8 cellular contexts compared by ENCODE assay signal in genomic region chr3:155079795-155080546, GRCh38. TPM values are rescaled to one million over a fixed set of nuclear protein-coding genes. Genes with fewer than 3 reads are reported as not detected.
A peak's percentile ranks its signal among the peaks of the same experiment; 100 is the strongest.
DNase-seq lines count a peak whose midpoint lies in the region; ATAC-seq and TF ChIP-seq lines count a peak whose summit lies in the region.

Gene MME (plus strand): TSS chr3:155080319. CDS start chr3:155084168, 3,849 bp downstream.

- TF ChIP-seq EP300 in ovary (IDR thresholded peaks at IDR 0.05) = no peak

- CTCF ChIA-PET in AG04450 (lab: Charles Lee) = interaction anchor here (0.8 to 2.2 kb wide), 6 partner anchors 11 to 622 kb away, joined by 3 to 11 read pairs (median 5); no protein-coding TSS in a partner anchor

- H3K9me3 ChIP-seq in AG04450 (ENCODE audit: control insufficient read depth, insufficient read depth, low read length) (no peaks in the 10 kb centered on the region), ovary (no peaks in the 10 kb centered on the region)

- H3K27ac ChIP-seq in AG04450 (ENCODE audit: low read depth, low read length) = peak within 1 kb of the TSS; percentile 49
- H3K27ac ChIP-seq in ovary = no peak within 1 kb of the TSS

- TF ChIP-seq CTCF in AG04450 (IDR thresholded peaks at IDR 0.05; ENCODE audit: low read depth, low read length) (no peak), WI38 (IDR thresholded peaks at IDR 0.05; ENCODE audit: low read depth, low read length) (no peak), ovary (IDR thresholded peaks at IDR 0.05) (no peak)

- no peak for TF ChIP-seq POLR2A in ovary (IDR thresholded peaks at IDR 0.05)

- no peaks in the 10 kb centered on the region for H3K36me3 ChIP-seq in ovary

- peaks cover 1% of the 10 kb centered on the region for H3K4me1 ChIP-seq in ovary (ENCODE audit: insufficient read depth)

- DNase-seq in AG04450 (ENCODE audit: low read depth, low spot score) (no peak), head of caudate nucleus (peak in 37 of 42 donors; percentile 13 to 76 (median 43)), ovary (peak in 3 of 5 donors; percentile 7 to 40 (median 24)), occipital lobe (lab: John Stamatoyannopoulos, UW) (no peak)
- DNase-seq in effector CD4-positive, alpha-beta T cell = no peak

- peak within 1 kb of the TSS; percentile 81 for H3K4me3 ChIP-seq in AG04450 (ENCODE audit: low read depth, low read length)
- H3K4me3 ChIP-seq in WI38 (ENCODE audit: low read depth, low read length) = peak within 1 kb of the TSS; percentile 85
- H3K4me3 ChIP-seq in ovary = peak within 1 kb of the TSS; percentile 33

- POLR2A ChIA-PET in AG04450 (lab: Yijun Ruan, JAX) = interaction anchor here (0.6 to 1.6 kb wide), 4 partner anchors 8 to 293 kb away, joined by 3 to 7 read pairs (median 3); no protein-coding TSS in a partner anchor

- ATAC-seq in HG03432 (IDR thresholded peaks at IDR 0.05; ENCODE audit: unreplicated experiment) (peak; percentile 51), GM18520 (IDR thresholded peaks at IDR 0.05; ENCODE audit: unreplicated experiment) (no peak)

- WGBS in ovary, 3 donors = 1% methylated on average over 33 to 50 of the region's 50 CpGs

- no peaks in the 10 kb centered on the region for H3K27me3 ChIP-seq in AG04450 (ENCODE audit: control insufficient read depth, insufficient read depth, low read length)
- no peaks in the 10 kb centered on the region for H3K27me3 ChIP-seq in ovary

- intact Hi-C loops in head of caudate nucleus (cut with DNase I) (no loop called here), ovary (cut with DNase I) (no loop called here)

RNA-seq across cellular contexts. Expression of gene MME, which starts in this region (rescaled TPM):
- polyA plus RNA-seq in AG04450 (2011; rRNA removed) (51.6 and 61.7 TPM in 2 replicates), ovary (1 to 10 TPM in 1 of 2 donors, under 1 TPM in 1; 0.80 to 2.5 TPM)
- 60.4 and 90.5 TPM in 2 replicates for polyA minus RNA-seq in AG04450 (2011; rRNA and poly(A)+ RNA removed)
- total RNA-seq in ovary (1 to 10 TPM in 6 of 7 donors, under 1 TPM in 1; 0.56 to 3.1 (median 1.5) TPM), occipital lobe (7.2 TPM)

Comparison
In these comparisons a context has a peak if more than half of its experiments do, and no peak if none do; other contexts are left out.
1. RNA of gene MME (polyA plus RNA-seq): 51.6 to 61.7 TPM in AG04450; 0.80 to 2.5 TPM in ovary; every median in the first group is over 10 times any median in the second.
2. DNase-seq: peak in head of caudate nucleus (37 of 42) and ovary (3 of 5); none in AG04450 (single experiment), effector CD4-positive, alpha-beta T cell (single experiment) and occipital lobe (single experiment).
3. H3K4me3 ChIP-seq: peak in every context shown above with its lines; median percentile 85 in WI38; 81 in AG04450; 33 in ovary.